In genomic region chr14:26577711-26578110, GRCh38 we compare ENCODE assay signal across 17 cellular contexts. TPM values are rescaled to one million over a fixed set of nuclear protein-coding genes. Genes with fewer than 3 reads are reported as not detected.
"Had no signal": no experiment of that assay in that cellular context is flagged by ENCODE, and none has a peak within 500 bp of the region (broad histone marks: within the 10 kb centered on the region; RNA-seq: fewer than 3 reads in every experiment).

No MANE protein-coding gene starts in this region.

- H3K27me3 ChIP-seq: SJSA1 had no signal

- H3K27ac ChIP-seq: SJSA1, SK-N-MC had no signal

- DNase-seq: KBM-7, MM.1S, NCI-H1092 treated with DMSO at 0.1 percent for 48 hours, NCI-H1436, NCI-H1694 treated with DMSO at 0.1 percent for 48 hours, NCI-H1930, NCI-H2081, NCI-H2107, NCI-H2227 treated with DMSO at 0.1 percent for 48 hours, NCI-H69, NCI-H774, Right ventricle myocardium superior, RPMI8226, SIG-M5 had no signal

- H3K4me1 ChIP-seq: SJSA1 had no signal

- H3K36me3 ChIP-seq: SJSA1 had no signal

- H3K9me3 ChIP-seq: SJSA1 had no signal

- H3K4me3 ChIP-seq: SJSA1, SK-N-MC had no signal

RNA-seq across cellular contexts. Expression of gene NOVA1, which starts 20.1 kb away (rescaled TPM):
- total RNA-seq: M059J, SJSA1 had no signal
